In the genomic region with DNA sequence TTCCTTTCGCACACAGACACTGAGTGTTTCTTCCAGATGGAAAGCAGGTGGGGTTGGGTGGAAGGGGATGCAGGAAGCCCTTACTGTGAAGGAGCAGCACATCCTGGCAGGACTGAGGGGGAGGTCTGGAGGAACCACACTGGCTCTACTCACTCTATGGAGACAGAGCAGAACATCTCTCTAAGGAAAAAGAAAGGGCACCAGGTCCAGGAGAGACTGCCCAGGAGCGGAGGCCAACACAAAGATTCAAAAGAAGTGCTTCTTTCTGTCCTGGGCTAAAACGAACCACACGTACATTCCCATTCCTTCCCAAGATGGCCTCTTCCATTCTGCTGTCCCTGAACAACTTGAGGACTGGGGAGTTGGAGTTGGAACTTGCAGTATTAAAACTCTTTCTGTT, we compare ENCODE assay signal across 19 cellular contexts. TPM values are rescaled to one million over a fixed set of nuclear protein-coding genes. Genes with fewer than 3 reads are reported as not detected.
DNase-seq lines count a peak whose midpoint lies in the region; ATAC-seq, FAIRE-seq and TF ChIP-seq lines count a peak whose summit lies in the region.
"Had no signal": no experiment of that assay in that cellular context is flagged by ENCODE, and none has a peak within 500 bp of the region (broad histone marks: within the 10 kb centered on the region; RNA-seq: fewer than 3 reads in every experiment).

No MANE protein-coding gene starts in this region.

- peak; percentile 40 for FAIRE-seq in bronchial epithelial cell (lab: Jason Lieb, UNC)
- FAIRE-seq: RCC 7860 had no signal

- H3K27me3 Mint-ChIP-seq in neural progenitor cell (ENCODE audit: insufficient read depth, low read depth): peaks cover 3% of the 10 kb centered on the region
- H3K27me3 Mint-ChIP-seq: CD4-positive, alpha-beta T cell had no signal

- H3K36me3 ChIP-seq in bronchial epithelial cell (ENCODE audit: control insufficient read depth, insufficient read depth, low read length) (no peaks in the 10 kb centered on the region), neural progenitor cell (no peaks in the 10 kb centered on the region)

- ATAC-seq in HG03039 (IDR thresholded peaks at IDR 0.05; ENCODE audit: unreplicated experiment): no peak
- ATAC-seq in HG03439 (IDR thresholded peaks at IDR 0.05; ENCODE audit: unreplicated experiment): no peak
- no peak for ATAC-seq in GM18868 (IDR thresholded peaks at IDR 0.05; ENCODE audit: unreplicated experiment)

- no peak overlapping the region for H3K4me2 ChIP-seq in neural progenitor cell
- H3K4me2 ChIP-seq: SK-N-SH had no signal

- no peak overlapping the region for H3K4me3 Mint-ChIP-seq in neural progenitor cell
- H3K4me3 Mint-ChIP-seq: CD4-positive, alpha-beta T cell had no signal

- H3K4me3 ChIP-seq in bronchial epithelial cell (ENCODE audit: low read depth, low read length) (no peak overlapping the region), neural progenitor cell (no peak overlapping the region)

- no peak overlapping the region for H3K27ac Mint-ChIP-seq in neural progenitor cell
- H3K27ac Mint-ChIP-seq: CD4-positive, alpha-beta T cell had no signal

- TF ChIP-seq CTCF in 22Rv1 (IDR thresholded peaks at IDR 0.05): no peak
- TF ChIP-seq CTCF in GM10266 (IDR thresholded peaks at IDR 0.05; ENCODE audit: control insufficient read depth, insufficient read depth, low read depth, missing control alignments): no peak
- TF ChIP-seq CTCF in bronchial epithelial cell (IDR thresholded peaks at IDR 0.05; ENCODE audit: insufficient read depth, low read length, severe bottlenecking): no peak
- TF ChIP-seq CTCF in neural progenitor cell (IDR thresholded peaks at IDR 0.05): no peak

- H3K27me3 ChIP-seq in bronchial epithelial cell (ENCODE audit: control insufficient read depth, insufficient read depth, low read length): no peaks in the 10 kb centered on the region
- H3K27me3 ChIP-seq in neural progenitor cell: no peaks in the 10 kb centered on the region

- H3F3A ChIP-seq in neural progenitor cell (ENCODE audit: low read depth): no peaks in the 10 kb centered on the region

- H3K4me1 Mint-ChIP-seq in neural progenitor cell: no peaks in the 10 kb centered on the region

- no peaks in the 10 kb centered on the region for H3K36me3 Mint-ChIP-seq in neural progenitor cell

- DNase-seq in GM10266 (ENCODE audit: extremely low spot score): peak; percentile 2
- no peak for DNase-seq in bronchial epithelial cell (ENCODE audit: low read depth)
- no peak for DNase-seq in neural progenitor cell (ENCODE audit: low spot score)
- DNase-seq in NCI-H146 treated with DMSO at 0.1 percent for 48 hours (lab: John Stamatoyannopoulos, UW; ENCODE audit: unreplicated experiment): no peak
- DNase-seq: AML-193; CD4-positive, alpha-beta T cell; HCEC 1CT; KBM-7; NCI-H1436; NCI-H2107; NCI-H2227 treated with DMSO at 0.1 percent for 48 hours; NCI-H524 treated with DMSO at 0.1 percent for 48 hours; Right ventricle myocardium superior; SK-N-SH had no signal

- H3K9ac ChIP-seq in neural progenitor cell: no peak overlapping the region
- H3K9ac ChIP-seq: SK-N-SH had no signal

- no peaks in the 10 kb centered on the region for H3K9me3 ChIP-seq in neural progenitor cell (ENCODE audit: low read depth)
- H3K9me3 ChIP-seq: SK-N-SH had no signal

- no peaks in the 10 kb centered on the region for H3K4me1 ChIP-seq in neural progenitor cell

- no peaks in the 10 kb centered on the region for H3K79me2 ChIP-seq in neural progenitor cell (ENCODE audit: low read depth)

- peak overlapping the region; percentile 37 for H2AFZ ChIP-seq in neural progenitor cell (replicated peaks)

- H3K27ac ChIP-seq in 22Rv1: peak overlapping the region; percentile 89
- no peak overlapping the region for H3K27ac ChIP-seq in neural progenitor cell

- H4K20me1 ChIP-seq in neural progenitor cell (ENCODE audit: low read depth): no peaks in the 10 kb centered on the region

- no peaks in the 10 kb centered on the region for H3K9me3 Mint-ChIP-seq in neural progenitor cell
- H3K9me3 Mint-ChIP-seq: CD4-positive, alpha-beta T cell had no signal

RNA-seq across cellular contexts. Expression of gene VIPR1, which starts 13.8 kb away (rescaled TPM):
- total RNA-seq in bronchial epithelial cell: 4.2 and 5.8 TPM in 2 replicates
- total RNA-seq in neural progenitor cell (ENCODE audit: low replicate concordance): 1.4 and 2.9 TPM in 2 replicates
